12 cellular contexts compared by ENCODE assay signal in genomic region chr6:100175814-100176275, GRCh38.
DNase-seq lines count a peak whose midpoint lies in the region; ATAC-seq and TF ChIP-seq lines count a peak whose summit lies in the region.
"Had no signal": no experiment of that assay in that cellular context is flagged by ENCODE, and none has a peak within 500 bp of the region (broad histone marks: within the 10 kb centered on the region; RNA-seq: fewer than 3 reads in every experiment).

No MANE protein-coding gene starts in this region.

- H3K4me3 ChIP-seq in Loucy (ENCODE audit: low read length, poor library complexity, severe bottlenecking): no peak overlapping the region
- H3K4me3 ChIP-seq in epithelial cell of esophagus (ENCODE audit: low read length): no peak overlapping the region
- H3K4me3 ChIP-seq in H7 (ENCODE audit: insufficient read depth, low read depth, low read length): no peak overlapping the region
- H3K4me3 ChIP-seq: adrenal gland had no signal

- TF ChIP-seq CTCF in AG09319 (IDR thresholded peaks at IDR 0.05; ENCODE audit: low read depth, low read length) (no peak), Loucy (conservative IDR thresholded peaks at IDR 0.05; ENCODE audit: low read length) (no peak), epithelial cell of esophagus (IDR thresholded peaks at IDR 0.05; ENCODE audit: insufficient read depth, low read depth, low read length, missing control alignments) (no peak)

- no peaks in the 10 kb centered on the region for H3K36me3 ChIP-seq in Loucy (ENCODE audit: insufficient read depth, low read length)
- H3K36me3 ChIP-seq in H7 (replicated peaks; ENCODE audit: control insufficient read depth, insufficient read depth, low read length): no peaks in the 10 kb centered on the region
- H3K36me3 ChIP-seq: adrenal gland had no signal

- H3K4me1 ChIP-seq in Loucy (ENCODE audit: insufficient read depth, low read length, poor library complexity, severe bottlenecking): peaks cover 56% of the 10 kb centered on the region
- H3K4me1 ChIP-seq: adrenal gland had no signal

- intact Hi-C loops in posterior vena cava (cut with DNase I): no loop called here

- ATAC-seq in HG02798 (IDR thresholded peaks at IDR 0.05; ENCODE audit: poor library complexity, unreplicated experiment): no peak
- ATAC-seq: stimulated activated naive CD8-positive, alpha-beta T cell treated with anti-CD3 and anti-CD28 coated beads, Interleukin-15, Interleukin-2, amounts not matched to agents 100 U/mL and 50 U/mL, for 24 hours had no signal

- peak overlapping the region; percentile 33 for H3K4me2 ChIP-seq in Loucy (ENCODE audit: low read depth, low read length, poor library complexity, severe bottlenecking)

- no peaks in the 10 kb centered on the region for H3K9me3 ChIP-seq in Loucy (ENCODE audit: insufficient read depth, low read depth, low read length)
- H3K9me3 ChIP-seq: adrenal gland had no signal

- peak overlapping the region; percentile 55 for H3K9ac ChIP-seq in Loucy (ENCODE audit: low read depth, low read length, poor library complexity, severe bottlenecking)

- H4K20me1 ChIP-seq in Loucy (ENCODE audit: insufficient read depth, low read length, poor library complexity, severe bottlenecking): no peaks in the 10 kb centered on the region

- peak overlapping the region; percentile 77 for H2AFZ ChIP-seq in Loucy (ENCODE audit: low read length)

- H3K27me3 ChIP-seq in Loucy (ENCODE audit: insufficient read depth, low read length, poor library complexity, severe bottlenecking) (no peaks in the 10 kb centered on the region), H7 (ENCODE audit: control insufficient read depth, insufficient read depth, low read length) (no peaks in the 10 kb centered on the region)
- H3K27me3 ChIP-seq: adrenal gland had no signal

- H3K9me2 ChIP-seq in Loucy (replicated peaks; ENCODE audit: low read depth, low read length): no peaks in the 10 kb centered on the region

- DNase-seq in AG09319 (ENCODE audit: extremely low read depth, low read depth) (peak; percentile 76), epithelial cell of esophagus (ENCODE audit: low read depth) (peak; percentile 44), myocyte (ENCODE audit: low read depth) (peak; percentile 78), H7 (no peak), posterior vena cava (ENCODE audit: low spot score) (no peak), NCI-H526 treated with DMSO at 0.1 percent for 48 hours (lab: John Stamatoyannopoulos, UW) (no peak)
- DNase-seq: activated CD4-positive, alpha-beta T cell treated with anti-CD3 and anti-CD28 coated beads for 4 hours; CD4-positive, alpha-beta T cell; stimulated activated naive CD8-positive, alpha-beta T cell treated with anti-CD3 and anti-CD28 coated beads, Interleukin-15, Interleukin-2, amounts not matched to agents 100 U/mL and 50 U/mL, for 24 hours had no signal

- no peaks in the 10 kb centered on the region for H3K79me2 ChIP-seq in Loucy (ENCODE audit: insufficient read depth, low read length)

- peaks cover 14% of the 10 kb centered on the region for H3F3A ChIP-seq in Loucy (ENCODE audit: low read depth)

Comparison
In these comparisons a context has a peak if more than half of its experiments do, and no peak if none do; other contexts are left out.
1. DNase-seq: peak in AG09319 (single experiment), epithelial cell of esophagus (single experiment) and myocyte (single experiment); none in H7 (single experiment), posterior vena cava (single experiment) and NCI-H526 treated with DMSO at 0.1 percent for 48 hours (single experiment).